Comparison of ENCODE assay signal across 15 cellular contexts in the genomic region with DNA sequence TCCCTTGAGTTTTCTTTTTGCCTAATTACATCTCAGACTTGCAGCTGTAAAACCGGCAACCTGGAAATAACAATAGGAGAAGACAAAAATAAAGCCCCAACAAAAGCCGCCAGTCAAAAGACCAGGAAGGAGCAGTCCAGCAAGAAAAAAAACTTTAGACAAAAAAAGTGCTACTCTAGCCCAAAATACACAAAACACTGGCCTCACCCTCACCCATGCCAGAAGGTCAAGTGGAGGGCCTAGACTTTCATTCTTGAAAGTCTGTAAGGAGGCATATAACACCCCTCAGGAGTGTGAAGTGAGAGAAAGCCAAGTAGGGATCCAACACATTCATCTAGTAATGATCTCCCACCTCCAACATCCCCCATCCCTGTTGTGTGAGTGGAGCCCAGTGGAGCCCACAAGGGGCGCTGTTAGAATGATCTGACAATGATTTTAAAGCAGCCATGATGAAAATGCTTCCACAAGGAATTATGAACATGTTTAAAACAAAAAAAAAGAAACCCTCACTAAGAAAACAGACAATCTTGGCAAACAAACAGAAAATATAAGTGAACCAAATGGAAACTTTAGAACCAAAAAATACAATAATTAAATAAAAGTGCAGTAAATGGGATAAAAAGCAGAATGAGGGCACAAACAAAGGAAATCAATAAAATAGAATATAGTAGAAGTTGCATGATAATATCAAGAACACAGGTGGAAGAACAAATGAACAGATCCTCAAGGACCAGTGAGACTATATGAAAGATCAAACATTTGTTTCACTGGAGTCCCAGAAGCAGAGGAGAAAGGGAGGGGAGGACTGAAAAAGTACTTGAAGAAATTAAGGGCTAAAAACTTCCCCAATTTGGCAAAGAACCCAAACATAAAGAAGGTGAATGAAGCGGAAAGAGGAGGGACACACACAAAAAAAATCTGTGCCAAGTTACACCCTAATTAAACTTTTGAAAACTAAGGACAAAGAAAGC. TPM values are rescaled to one million over a fixed set of nuclear protein-coding genes. Genes with fewer than 3 reads are reported as not detected.
A peak's percentile ranks its signal among the peaks of the same experiment; 100 is the strongest.
DNase-seq lines count a peak whose midpoint lies in the region; ATAC-seq and TF ChIP-seq lines count a peak whose summit lies in the region.
"Had no signal": no experiment of that assay in that cellular context is flagged by ENCODE, and none has a peak within 500 bp of the region (broad histone marks: within the 10 kb centered on the region; RNA-seq: fewer than 3 reads in every experiment).

No MANE protein-coding gene starts in this region.

- H3K36me3 Mint-ChIP-seq in Calu3 (ENCODE audit: insufficient read depth, unreplicated experiment): peaks cover 16% of the 10 kb centered on the region

- H3K4me3 Mint-ChIP-seq in Calu3 (ENCODE audit: low read depth, unreplicated experiment): peak overlapping the region; percentile 11

- intact Hi-C loops in Calu3 (cut with micrococcal nuclease; ENCODE audit: unreplicated experiment): no loop called here
- intact Hi-C loops in esophagus squamous epithelium (cut with DNase I): no loop called here

- H3K9me3 ChIP-seq in esophagus squamous epithelium: no peaks in the 10 kb centered on the region
- H3K9me3 ChIP-seq: SJSA1 had no signal

- no peaks in the 10 kb centered on the region for H3K36me3 ChIP-seq in esophagus squamous epithelium
- H3K36me3 ChIP-seq: SJSA1 had no signal

- 71 to 80% methylated on average over 4 of the region's 4 CpGs for WGBS in esophagus squamous epithelium, 2 donors

- DNase-seq in Calu3 (peak; percentile 30), RPMI8226 (peak; percentile 60), iPS-NIHi11 (ENCODE audit: low spot score) (peak; percentile 23), NCI-H1105 treated with DMSO at 0.1 percent for 48 hours (lab: John Stamatoyannopoulos, UW) (no peak), esophagus squamous epithelium (lab: John Stamatoyannopoulos, UW) (no peak)
- DNase-seq: activated CD4-positive, CD25-positive, alpha-beta regulatory T cell treated with anti-CD3 and anti-CD28 coated beads, Interleukin-2, amount 50 U/mL, for 72 hours; activated gamma-delta T cell; cortex of kidney; left cardiac atrium; occipital lobe; stimulated activated CD4-positive, alpha-beta T cell treated with anti-CD3 and anti-CD28 coated beads, Interleukin-15, amount 100 ng/mL, for 24 hours had no signal

- no TSS peak for BruUV-seq in Calu3 (replicated peaks; lab: Mats Ljungman, UMichigan)

- no peaks in the 10 kb centered on the region for H3K27me3 ChIP-seq in esophagus squamous epithelium
- H3K27me3 ChIP-seq: SJSA1 had no signal

- H3K4me3 ChIP-seq in esophagus squamous epithelium: no peak overlapping the region
- H3K4me3 ChIP-seq: SJSA1 had no signal

- H3K4me1 ChIP-seq in esophagus squamous epithelium: peaks cover 11 to 64% (median 30%) of the 10 kb centered on the region in 3 donors

- peaks cover 4% of the 10 kb centered on the region for H3K9me3 Mint-ChIP-seq in Calu3 (ENCODE audit: low read depth, unreplicated experiment)

- CTCF ChIA-PET in Calu3 (lab: Charles Lee): no interaction called here

- H3K27ac Mint-ChIP-seq in Calu3 (ENCODE audit: unreplicated experiment): peak overlapping the region; percentile 53

- no peaks in the 10 kb centered on the region for H3K27me3 Mint-ChIP-seq in Calu3 (ENCODE audit: unreplicated experiment)

- no peak overlapping the region for H3K27ac ChIP-seq in 22Rv1
- no peak overlapping the region for H3K27ac ChIP-seq in esophagus squamous epithelium
- H3K27ac ChIP-seq: SJSA1 had no signal

- TF ChIP-seq CTCF in 22Rv1 (IDR thresholded peaks at IDR 0.05) (0 out of 2 replicates have a peak, but pooled peaks have one; percentile 22), Calu3 (IDR thresholded peaks at IDR 0.05; ENCODE audit: unreplicated experiment) (peak; percentile 23), esophagus squamous epithelium (IDR thresholded peaks at IDR 0.05) (no peak)

- no peak for ATAC-seq in GM18511 (IDR thresholded peaks at IDR 0.05; ENCODE audit: unreplicated experiment)
- ATAC-seq in HG02588 (IDR thresholded peaks at IDR 0.05; ENCODE audit: unreplicated experiment): no peak
- ATAC-seq: left cardiac atrium had no signal

- no peak for TF ChIP-seq POLR2A in esophagus squamous epithelium (IDR thresholded peaks at IDR 0.05)

- peaks cover 78% of the 10 kb centered on the region for H3K4me1 Mint-ChIP-seq in Calu3 (ENCODE audit: low read depth, unreplicated experiment)

RNA-seq across cellular contexts. Expression of gene SESTD1, which starts 23.9 kb away (rescaled TPM):
- total RNA-seq in Calu3 (2022) (135 and 145 TPM in 2 replicates), esophagus squamous epithelium (10 to 100 TPM in 2 of 4 donors, 1 to 10 TPM in 2; 5.0 to 22.9 (median 14.0) TPM)

Comparison
In these comparisons a context has a peak if more than half of its experiments do, and no peak if none do; other contexts are left out.
1. CTCF ChIP-seq: peak in 22Rv1 (single experiment) and Calu3 (single experiment); none in esophagus squamous epithelium (0 of 6).
2. DNase-seq: peak in Calu3 (single experiment), RPMI8226 (single experiment) and iPS-NIHi11 (single experiment); none in NCI-H1105 treated with DMSO at 0.1 percent for 48 hours (single experiment) and esophagus squamous epithelium (single experiment).